Comparison of ENCODE assay signal across 26 cellular contexts in the genomic region with DNA sequence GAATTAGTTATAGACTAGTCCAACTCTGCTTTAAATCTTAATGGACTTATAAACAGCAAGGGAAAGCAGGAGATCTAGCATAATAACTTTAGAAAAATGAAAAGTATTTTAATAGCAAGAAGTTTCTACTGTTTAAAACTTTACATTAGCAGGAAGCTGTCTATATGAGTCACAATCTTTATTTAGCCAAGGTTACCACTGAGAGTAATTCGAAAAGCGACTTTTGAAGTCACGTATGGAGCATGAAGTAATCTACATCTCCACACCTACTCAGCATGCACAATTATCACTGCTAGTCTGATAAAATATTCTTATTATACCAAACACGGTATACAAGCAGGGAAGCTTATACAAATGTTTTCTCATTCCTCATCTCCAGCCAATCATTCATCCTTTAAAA.
"Had no signal": no experiment of that assay in that cellular context is flagged by ENCODE, and none has a peak within 500 bp of the region (broad histone marks: within the 10 kb centered on the region; RNA-seq: fewer than 3 reads in every experiment).

No MANE protein-coding gene starts in this region.

- H3K4me1 Mint-ChIP-seq: activated B cell treated with CpG ODN at 0.5 μM for 24 hours; activated CD4-positive, alpha-beta T cell treated with anti-CD3 and anti-CD28 coated beads for 36 hours; activated T-helper 17 cell treated with anti-CD3 and anti-CD28 coated beads, Interleukin-2, amount 50 U/mL, for 72 hours; stimulated activated naive B cell treated with anti-CD40 and anti-IgM and Interleukin-4, amounts not matched to agents 10 μg/mL and 1 μg/mL and 100 μg/mL, for 72 hours had no signal

- H3K4me3 ChIP-seq: adrenal gland, ascending aorta, breast epithelium, esophagus muscularis mucosa, gastrocnemius medialis, mucosa of descending colon, transverse colon, vagina had no signal

- H3K9me3 ChIP-seq: adrenal gland, ascending aorta, breast epithelium, esophagus muscularis mucosa, gastrocnemius medialis, transverse colon, vagina had no signal

- H3K27me3 ChIP-seq: adrenal gland, ascending aorta, breast epithelium, esophagus muscularis mucosa, gastrocnemius medialis, transverse colon, vagina had no signal

- H3K27me3 Mint-ChIP-seq: activated B cell treated with CpG ODN at 0.5 μM for 24 hours; activated CD4-positive, alpha-beta T cell treated with anti-CD3 and anti-CD28 coated beads for 36 hours; activated T-cell treated with anti-CD3 and anti-CD28 coated beads, Interleukin-2, amount 50 U/mL, for 24 hours; activated T-helper 17 cell treated with anti-CD3 and anti-CD28 coated beads, Interleukin-2, amount 50 U/mL, for 72 hours; effector memory CD8-positive, alpha-beta T cell; stimulated activated naive B cell treated with anti-CD40 and anti-IgM and Interleukin-4, amounts not matched to agents 10 μg/mL and 1 μg/mL and 100 μg/mL, for 72 hours had no signal

- H3K4me1 ChIP-seq: adrenal gland, ascending aorta, breast epithelium, esophagus muscularis mucosa, transverse colon, vagina had no signal

- H3K36me3 Mint-ChIP-seq: activated naive CD4-positive, alpha-beta T cell treated with anti-CD3 and anti-CD28 coated beads, Interleukin-2, amount 50 U/mL, for 72 hours; stimulated activated naive B cell treated with anti-CD40 and anti-IgM and Interleukin-4, amounts not matched to agents 10 μg/mL and 1 μg/mL and 100 μg/mL, for 72 hours had no signal

- H3K9me3 Mint-ChIP-seq: activated B cell treated with CpG ODN at 0.5 μM for 24 hours had no signal

- DNase-seq: activated B cell treated with CpG ODN at 0.5 μM for 24 hours; activated CD4-positive, alpha-beta T cell treated with anti-CD3 and anti-CD28 coated beads for 36 hours; activated CD4-positive, alpha-beta T cell treated with anti-CD3 and anti-CD28 coated beads, Interleukin-2, amount 50 U/mL, for 4 hours; activated CD8-positive, alpha-beta memory T cell treated with anti-CD3 and anti-CD28 coated beads for 24 hours; activated CD8-positive, alpha-beta memory T cell treated with anti-CD3 and anti-CD28 coated beads, Interleukin-2, amount 50 U/mL, for 4 hours; activated T-cell treated with anti-CD3 and anti-CD28 coated beads, Interleukin-2, amount 50 U/mL, for 24 hours; adrenal gland; effector memory CD8-positive, alpha-beta T cell; gastrocnemius medialis; hypothalamus; islet precursor cell; left cardiac atrium; mesendoderm; mucosa of descending colon; stimulated activated CD4-positive, alpha-beta T cell treated with anti-CD3 and anti-CD28 coated beads, Interleukin-2, amount 100 ng/mL, for 48 hours; stimulated activated CD8-positive, alpha-beta memory T cell treated with anti-CD3 and anti-CD28 coated beads, Interleukin-4, amount 100 ng/mL, for 48 hours; stimulated activated naive B cell treated with anti-CD40 and anti-IgM and Interleukin-4, amounts not matched to agents 10 μg/mL and 1 μg/mL and 100 μg/mL, for 72 hours; transverse colon had no signal

- H3K27ac ChIP-seq: adrenal gland, ascending aorta, breast epithelium, esophagus muscularis mucosa, transverse colon, vagina had no signal

- H3K36me3 ChIP-seq: adrenal gland, ascending aorta, breast epithelium, esophagus muscularis mucosa, gastrocnemius medialis, transverse colon, vagina had no signal

- H3K27ac Mint-ChIP-seq: activated B cell treated with CpG ODN at 0.5 μM for 24 hours; activated CD4-positive, alpha-beta T cell treated with anti-CD3 and anti-CD28 coated beads for 36 hours; activated naive CD4-positive, alpha-beta T cell treated with anti-CD3 and anti-CD28 coated beads, Interleukin-2, amount 50 U/mL, for 72 hours; activated T-cell treated with anti-CD3 and anti-CD28 coated beads, Interleukin-2, amount 50 U/mL, for 24 hours; activated T-helper 17 cell treated with anti-CD3 and anti-CD28 coated beads, Interleukin-2, amount 50 U/mL, for 72 hours; effector memory CD8-positive, alpha-beta T cell; stimulated activated naive B cell treated with anti-CD40 and anti-IgM and Interleukin-4, amounts not matched to agents 10 μg/mL and 1 μg/mL and 100 μg/mL, for 72 hours; T-helper 1 cell treated with Interleukin-12 subunit alpha and Interleukin-12 subunit beta and Interleukin-4 antibody, amounts not matched to agents 30 μg/mL and 1 μg/mL, for 36 hours had no signal

- ATAC-seq: activated CD4-positive, alpha-beta T cell treated with anti-CD3 and anti-CD28 coated beads for 36 hours; activated naive CD4-positive, alpha-beta T cell treated with anti-CD3 and anti-CD28 coated beads, Interleukin-2, amount 50 U/mL, for 72 hours; activated T-helper 17 cell treated with anti-CD3 and anti-CD28 coated beads, Interleukin-2, amount 50 U/mL, for 72 hours; effector memory CD8-positive, alpha-beta T cell; gastrocnemius medialis; left cardiac atrium; mucosa of descending colon; sciatic nerve; stimulated activated naive B cell treated with anti-CD40 and anti-IgM and Interleukin-4, amounts not matched to agents 10 μg/mL and 1 μg/mL and 100 μg/mL, for 72 hours had no signal

- H3K4me3 Mint-ChIP-seq: activated B cell treated with CpG ODN at 0.5 μM for 24 hours; activated CD4-positive, alpha-beta T cell treated with anti-CD3 and anti-CD28 coated beads for 36 hours; activated T-cell treated with anti-CD3 and anti-CD28 coated beads, Interleukin-2, amount 50 U/mL, for 24 hours; activated T-helper 17 cell treated with anti-CD3 and anti-CD28 coated beads, Interleukin-2, amount 50 U/mL, for 72 hours; effector memory CD8-positive, alpha-beta T cell; stimulated activated naive B cell treated with anti-CD40 and anti-IgM and Interleukin-4, amounts not matched to agents 10 μg/mL and 1 μg/mL and 100 μg/mL, for 72 hours; T-helper 1 cell treated with Interleukin-12 subunit alpha and Interleukin-12 subunit beta and Interleukin-4 antibody, amounts not matched to agents 30 μg/mL and 1 μg/mL, for 36 hours had no signal
